26 cellular contexts compared by ENCODE assay signal in genomic region chr19:29630661-29631060, GRCh38. TPM values are rescaled to one million over a fixed set of nuclear protein-coding genes. Genes with fewer than 3 reads are reported as not detected.
DNase-seq lines count a peak whose midpoint lies in the region; ATAC-seq, FAIRE-seq and TF ChIP-seq lines count a peak whose summit lies in the region.
"Had no signal": no experiment of that assay in that cellular context is flagged by ENCODE, and none has a peak within 500 bp of the region (broad histone marks: within the 10 kb centered on the region; RNA-seq: fewer than 3 reads in every experiment).

No MANE protein-coding gene starts in this region.

- H3K4me1 Mint-ChIP-seq in type B pancreatic cell (ENCODE audit: unreplicated experiment): no peaks in the 10 kb centered on the region

- H3K27me3 Mint-ChIP-seq in type B pancreatic cell: no peaks in the 10 kb centered on the region

- no peak for TF ChIP-seq CTCF in type B pancreatic cell (conservative IDR thresholded peaks at IDR 0.05)

- FAIRE-seq in GM12892 (lab: Jason Lieb, UNC): no peak
- FAIRE-seq: A204.1, endothelial cell of umbilical vein, TTC549 had no signal

- peak overlapping the region; percentile 44 for H3K4me3 Mint-ChIP-seq in type B pancreatic cell
- H3K4me3 Mint-ChIP-seq: activated naive CD4-positive, alpha-beta T cell treated with anti-CD3 and anti-CD28 coated beads for 36 hours; activated T-cell treated with anti-CD3 and anti-CD28 coated beads, Interleukin-2, amount 50 U/mL, for 4 hours; immature natural killer cell had no signal

- no peak for TF ChIP-seq POLR2A in GM12892 (IDR thresholded peaks at IDR 0.05; ENCODE audit: low read depth, low read length)

- peak; percentile 25 for DNase-seq in activated effector memory CD4-positive, alpha-beta T cell treated with anti-CD3 and anti-CD28 coated beads, Interleukin-2, amount 50 U/mL, for 16 hours
- DNase-seq in activated effector memory CD4-positive, alpha-beta T cell treated with Interleukin-2 at 50 U/mL for 16 hours: no peak
- peak; percentile 31 for DNase-seq in MV-4-11 (lab: John Stamatoyannopoulos, UW)
- DNase-seq in glomerular visceral epithelial cell (ENCODE audit: extremely low spot score): peak; percentile 6
- no peak for DNase-seq in type B pancreatic cell (ENCODE audit: extremely low spot score, unreplicated experiment)
- DNase-seq in left ventricle myocardium superior: no peak
- DNase-seq in GM12892 (ENCODE audit: insufficient read length): no peak
- DNase-seq: activated CD8-positive, alpha-beta memory T cell treated with anti-CD3 and anti-CD28 coated beads for 24 hours; activated naive CD4-positive, alpha-beta T cell treated with anti-CD3 and anti-CD28 coated beads for 36 hours; activated T-cell treated with anti-CD3 and anti-CD28 coated beads, Interleukin-2, amount 50 U/mL, for 4 hours; amygdala; Calu3; immature natural killer cell; Kasumi-1; NCI-H2081; NCI-H345; NCI-H774; OCI-M1; SHP77 treated with DMSO at 0.1 percent for 48 hours; stimulated activated CD4-positive, alpha-beta T cell treated with anti-CD3 and anti-CD28 coated beads, Interleukin-4, amount 100 ng/mL, for 24 hours; stimulated activated naive CD4-positive, alpha-beta T cell treated with Interleukin-2 at 50 U/mL for 16 hours had no signal

- no peak for ATAC-seq in GM21529 (IDR thresholded peaks at IDR 0.05; ENCODE audit: unreplicated experiment)
- no peak for ATAC-seq in left ventricle myocardium superior
- ATAC-seq: activated T-cell treated with anti-CD3 and anti-CD28 coated beads, Interleukin-2, amount 50 U/mL, for 4 hours; lower lobe of right lung had no signal

- intact Hi-C loops in left ventricle myocardium superior (cut with micrococcal nuclease): no loop called here

- H3K27ac Mint-ChIP-seq in type B pancreatic cell: peak overlapping the region; percentile 76
- H3K27ac Mint-ChIP-seq: activated naive CD4-positive, alpha-beta T cell treated with anti-CD3 and anti-CD28 coated beads for 36 hours; immature natural killer cell had no signal

- H3K9me3 Mint-ChIP-seq in type B pancreatic cell: no peaks in the 10 kb centered on the region
- H3K9me3 Mint-ChIP-seq: activated naive CD4-positive, alpha-beta T cell treated with anti-CD3 and anti-CD28 coated beads for 36 hours; activated T-cell treated with anti-CD3 and anti-CD28 coated beads, Interleukin-2, amount 50 U/mL, for 4 hours; immature natural killer cell had no signal

- no peaks in the 10 kb centered on the region for H3K36me3 Mint-ChIP-seq in type B pancreatic cell
- H3K36me3 Mint-ChIP-seq: immature natural killer cell had no signal

RNA-seq across cellular contexts. Expression of gene POP4, which starts 24.6 kb away (rescaled TPM):
- 48.4 and 51.3 TPM in 2 replicates for total RNA-seq in type B pancreatic cell (ENCODE audit: low replicate concordance)
- total RNA-seq in left ventricle myocardium superior: 46.9 TPM
- 65.9 TPM for polyA plus RNA-seq in GM12892 (2012; ENCODE audit: missing spikeins)

RNA-seq across cellular contexts. Expression of gene PLEKHF1, which starts 34.6 kb away (rescaled TPM):
- total RNA-seq in type B pancreatic cell (ENCODE audit: low replicate concordance) (6.3 and 16.9 TPM in 2 replicates), left ventricle myocardium superior (44.7 TPM)
- polyA plus RNA-seq in GM12892 (2012; ENCODE audit: missing spikeins): 2.5 TPM

Comparison
In these comparisons a context has a peak if more than half of its experiments do, and no peak if none do; other contexts are left out.
1. DNase-seq: peak in activated effector memory CD4-positive, alpha-beta T cell treated with anti-CD3 and anti-CD28 coated beads, Interleukin-2, amount 50 U/mL, for 16 hours (single experiment), MV-4-11 (single experiment) and glomerular visceral epithelial cell (single experiment); none in activated effector memory CD4-positive, alpha-beta T cell treated with Interleukin-2 at 50 U/mL for 16 hours (single experiment), type B pancreatic cell (single experiment), left ventricle myocardium superior (single experiment) and GM12892 (single experiment).